30 cellular contexts compared by ENCODE assay signal in genomic region chr21:42522771-42523170, GRCh38. TPM values are rescaled to one million over a fixed set of nuclear protein-coding genes. Genes with fewer than 3 reads are reported as not detected.
A peak's percentile ranks its signal among the peaks of the same experiment; 100 is the strongest.
DNase-seq lines count a peak whose midpoint lies in the region; ATAC-seq, FAIRE-seq and TF ChIP-seq lines count a peak whose summit lies in the region.
"Had no signal": no experiment of that assay in that cellular context is flagged by ENCODE, and none has a peak within 500 bp of the region (broad histone marks: within the 10 kb centered on the region; RNA-seq: fewer than 3 reads in every experiment).

No MANE protein-coding gene starts in this region.

- no peak overlapping the region for H3K23ac ChIP-seq in neuronal stem cell (ENCODE audit: low read depth, low read length, poor library complexity)

- POLR2A ChIA-PET in GM12878 (lab: Charles Lee), result interaction anchor here (0.9 to 6.7 kb wide), 4 partner anchors 9 to 55 kb away, joined by 3 to 82 read pairs (median 38); partner anchors contain the start of gene SLC37A1

- TF ChIP-seq POLR2A in GM12878 (IDR thresholded peaks at IDR 0.05; ENCODE audit: low read depth, low read length), result no peak; the same call in 1 of the 2 replicates
- no peak for TF ChIP-seq POLR2A in stomach (IDR thresholded peaks at IDR 0.05)

- no peak overlapping the region for H3K14ac ChIP-seq in neuronal stem cell (ENCODE audit: low read length)

- H3K4me1 Mint-ChIP-seq in stimulated activated naive CD8-positive, alpha-beta T cell treated with anti-CD3 and anti-CD28 coated beads, Interleukin-15, amount 100 ng/mL, for 72 hours, result peaks cover 40% of the 10 kb centered on the region
- H3K4me1 Mint-ChIP-seq in T-helper 2 cell treated with Interferon-gamma antibody and Interleukin-4, amounts not matched to agents 5 μg/mL and 100 μg/mL, for 36 hours (ENCODE audit: low read depth), result peaks cover 24% of the 10 kb centered on the region

- peak overlapping the region; percentile 66 for H4K91ac ChIP-seq in neuronal stem cell (ENCODE audit: low read depth, low read length, poor library complexity)

- no peak overlapping the region for H2BK15ac ChIP-seq in neuronal stem cell (ENCODE audit: low read length)

- TF ChIP-seq EP300 in GM12878 (IDR thresholded peaks at IDR 0.05; ENCODE audit: borderline replicate concordance in 1 of 2, control insufficient read depth in 1 of 2, low read depth in 2 of 2, low read length in 2 of 2), result no peak
- no peak for TF ChIP-seq EP300 in stomach (IDR thresholded peaks at IDR 0.05)

- peak overlapping the region; percentile 2 for H2BK120ac ChIP-seq in neuronal stem cell (ENCODE audit: low read depth, low read length)

- peaks cover 40% of the 10 kb centered on the region for H3K36me3 Mint-ChIP-seq in T-helper 2 cell treated with Interferon-gamma antibody and Interleukin-4, amounts not matched to agents 5 μg/mL and 100 μg/mL, for 36 hours (ENCODE audit: low read depth)

- H3K27ac ChIP-seq in KMS-11 (peak overlapping the region; percentile 87; the same call in 1 of the 2 replicates), GM12878 (ENCODE audit: control insufficient read depth, insufficient read depth) (no peak overlapping the region; the same call in 1 of the 2 replicates), neuronal stem cell (replicated peaks; ENCODE audit: low read length) (no peak overlapping the region), stomach (peak overlapping the region; percentile 80 to 91 (median 82))
- H3K27ac ChIP-seq: brain microvascular endothelial cell, SJCRH30 had no signal

- H3K27me3 Mint-ChIP-seq in stimulated activated naive CD8-positive, alpha-beta T cell treated with anti-CD3 and anti-CD28 coated beads, Interleukin-15, amount 100 ng/mL, for 72 hours, result no peaks in the 10 kb centered on the region
- no peaks in the 10 kb centered on the region for H3K27me3 Mint-ChIP-seq in T-helper 2 cell treated with Interferon-gamma antibody and Interleukin-4, amounts not matched to agents 5 μg/mL and 100 μg/mL, for 36 hours (ENCODE audit: low read depth)
- H3K27me3 Mint-ChIP-seq: activated naive CD4-positive, alpha-beta T cell treated with anti-CD3 and anti-CD28 coated beads, Interleukin-2, amount 50 U/mL, for 24 hours; naive thymus-derived CD8-positive, alpha-beta T cell; type B pancreatic cell had no signal

- CTCF ChIA-PET in GM12878 (lab: Yijun Ruan, JAX), result interaction anchor here (6.9 to 7.5 kb wide), 2 partner anchors 14 to 55 kb away, joined by 48 to 65 read pairs; no protein-coding TSS in a partner anchor

- no peak overlapping the region for H3K4ac ChIP-seq in neuronal stem cell (ENCODE audit: low read length)

- no peaks in the 10 kb centered on the region for H3K79me1 ChIP-seq in neuronal stem cell (ENCODE audit: low read depth, low read length)

- H3K27ac Mint-ChIP-seq in stimulated activated naive CD8-positive, alpha-beta T cell treated with anti-CD3 and anti-CD28 coated beads, Interleukin-15, amount 100 ng/mL, for 72 hours, result no peak overlapping the region
- no peak overlapping the region for H3K27ac Mint-ChIP-seq in T-helper 2 cell treated with Interferon-gamma antibody and Interleukin-4, amounts not matched to agents 5 μg/mL and 100 μg/mL, for 36 hours
- H3K27ac Mint-ChIP-seq: activated naive CD4-positive, alpha-beta T cell treated with anti-CD3 and anti-CD28 coated beads, Interleukin-2, amount 50 U/mL, for 24 hours; activated T-cell treated with anti-CD3 and anti-CD28 coated beads, Interleukin-2, amount 50 U/mL, for 72 hours; type B pancreatic cell had no signal

- intact Hi-C loops in GM12878 (cut with micrococcal nuclease; ENCODE audit: unreplicated experiment), result no loop called here
- intact Hi-C loops in stomach (cut with DNase I; ENCODE audit: low total_unique reads), result no loop called here

- H3K18ac ChIP-seq in neuronal stem cell (ENCODE audit: low read length), result peak overlapping the region; percentile 4

- H3K4me1 ChIP-seq in KMS-11 (ENCODE audit: low read depth, poor library complexity, severe bottlenecking), result peaks cover 51% of the 10 kb centered on the region
- peaks cover 40% of the 10 kb centered on the region for H3K4me1 ChIP-seq in GM12878 (ENCODE audit: control insufficient read depth, insufficient read depth, low read length)
- peaks cover 14 to 17% of the 10 kb centered on the region in 2 donors for H3K4me1 ChIP-seq in neuronal stem cell (ENCODE audit: control insufficient read depth in 2 of 2, insufficient read depth in 1 of 2, low read depth in 1 of 2, low read length in 2 of 2)
- peaks cover 44 to 100% (median 60%) of the 10 kb centered on the region in 4 donors for H3K4me1 ChIP-seq in stomach
- H3K4me1 ChIP-seq: Caco-2 had no signal

- H3K79me2 ChIP-seq in KMS-11 (ENCODE audit: insufficient read depth, low read depth), result no peaks in the 10 kb centered on the region
- peaks cover 2% of the 10 kb centered on the region; the same call in 1 of the 2 replicates for H3K79me2 ChIP-seq in GM12878 (ENCODE audit: control insufficient read depth, insufficient read depth, low read length)

- H4K20me1 ChIP-seq in KMS-11 (ENCODE audit: insufficient read depth), result no peaks in the 10 kb centered on the region
- no peaks in the 10 kb centered on the region for H4K20me1 ChIP-seq in GM12878 (ENCODE audit: control insufficient read depth, insufficient read depth)

- H3K27me3 ChIP-seq in KMS-11 (ENCODE audit: insufficient read depth, low read depth), result no peaks in the 10 kb centered on the region
- no peaks in the 10 kb centered on the region for H3K27me3 ChIP-seq in GM12878 (replicated peaks in 1 of 2; ENCODE audit: control insufficient read depth in 2 of 2, insufficient read depth in 2 of 2, low read length in 1 of 2)
- peaks cover 0 to 63% (median 0%) of the 10 kb centered on the region in 3 experiments for H3K27me3 ChIP-seq in neuronal stem cell (ENCODE audit: control insufficient read depth in 3 of 3, insufficient read depth in 3 of 3, low read depth in 1 of 3, low read length in 3 of 3)
- no peaks in the 10 kb centered on the region for H3K27me3 ChIP-seq in stomach
- H3K27me3 ChIP-seq: brain microvascular endothelial cell had no signal

- FAIRE-seq in GM12878 (lab: Jason Lieb, UNC), result no peak

- H3K4me3 ChIP-seq in KMS-11 (IDR thresholded peaks at IDR 0.05; ENCODE audit: insufficient read depth, low read depth, low read length) (no peak overlapping the region), GM12878 (no peak overlapping the region), neuronal stem cell (ENCODE audit: low read length in 2 of 2) (no peak overlapping the region), stomach (no peak overlapping the region)
- H3K4me3 ChIP-seq: SJCRH30, smooth muscle cell had no signal

- no peak for ATAC-seq in GM12878
- no peak for ATAC-seq in HG02642 (IDR thresholded peaks at IDR 0.05; ENCODE audit: poor library complexity, unreplicated experiment)
- ATAC-seq in stimulated activated naive CD8-positive, alpha-beta T cell treated with anti-CD3 and anti-CD28 coated beads, Interleukin-15, amount 100 ng/mL, for 72 hours, result no peak
- ATAC-seq: activated T-cell treated with anti-CD3 and anti-CD28 coated beads, Interleukin-2, amount 50 U/mL, for 72 hours; naive thymus-derived CD8-positive, alpha-beta T cell had no signal

- SMC1A ChIA-PET in GM12878 (lab: Charles Lee; ENCODE audit: uncharacterized antibody, unreplicated experiment), result interaction anchor here (1.1 to 10.8 kb wide), 5 partner anchors 7 to 44 kb away, joined by 5 to 132 read pairs (median 13); partner anchors contain the start of gene SLC37A1

- BruUV-seq in GM12878 (replicated peaks; lab: Mats Ljungman, UMichigan), result no TSS peak

- H3K36me3 ChIP-seq in KMS-11 (ENCODE audit: insufficient read depth) (no peaks in the 10 kb centered on the region), GM12878 (ENCODE audit: control insufficient read depth in 2 of 2, insufficient read depth in 2 of 2, low read length in 1 of 2) (peaks cover 5 to 30% of the 10 kb centered on the region in 2 experiments), neuronal stem cell (replicated peaks in 1 of 2; ENCODE audit: control insufficient read depth in 2 of 2, insufficient read depth in 2 of 2, low read length in 2 of 2) (no peaks in the 10 kb centered on the region), stomach (peaks cover 8 to 60% (median 43%) of the 10 kb centered on the region in 4 donors)
- H3K36me3 ChIP-seq: brain microvascular endothelial cell, SJCRH30 had no signal

- DNase-seq in GM12878 (ENCODE audit: low read depth, low spot score) (no peak), neuronal stem cell (ENCODE audit: low spot score) (no peak), stomach (no peak)
- DNase-seq in effector CD8-positive, alpha-beta T cell (lab: John Stamatoyannopoulos, UW), result no peak
- no peak for DNase-seq in stimulated activated naive CD8-positive, alpha-beta T cell treated with anti-CD3 and anti-CD28 coated beads, Interleukin-15, amount 100 ng/mL, for 72 hours
- no peak for DNase-seq in T-helper 2 cell treated with Interferon-gamma antibody and Interleukin-4, amounts not matched to agents 5 μg/mL and 100 μg/mL, for 36 hours (ENCODE audit: low spot score)
- DNase-seq: activated CD4-positive, alpha-beta T cell treated with anti-CD3 and anti-CD28 coated beads, Interleukin-2, amount 50 U/mL, for 4 hours; activated T-cell treated with anti-CD3 and anti-CD28 coated beads, Interleukin-2, amount 50 U/mL, for 72 hours; amniotic stem cell; brain microvascular endothelial cell; C1 segment of cervical spinal cord; Caco-2; DMS53; foreskin melanocyte; IMR-90; midbrain; naive thymus-derived CD8-positive, alpha-beta T cell; NCI-H1048; NCI-H1694; NCI-H748 treated with DMSO at 0.1 percent for 48 hours; retina; SJCRH30; SW 1271; T1000 had no signal

- H3K9ac ChIP-seq in KMS-11 (no peak overlapping the region), GM12878 (ENCODE audit: control insufficient read depth, insufficient read depth, low read length) (no peak overlapping the region), neuronal stem cell (ENCODE audit: low read depth, low read length, poor library complexity) (no peak overlapping the region)

- peak overlapping the region; percentile 0 for H2AK5ac ChIP-seq in neuronal stem cell (ENCODE audit: low read depth, low read length)

- H3K4me2 ChIP-seq in KMS-11 (peak overlapping the region; percentile 83; the same call in 1 of the 2 replicates), GM12878 (ENCODE audit: control insufficient read depth, insufficient read depth) (peak overlapping the region; percentile 32; the same call in 1 of the 2 replicates), neuronal stem cell (ENCODE audit: insufficient read depth, low read length, poor library complexity, severe bottlenecking) (no peak overlapping the region)
- H3K4me2 ChIP-seq: smooth muscle cell had no signal

- H3K4me3 Mint-ChIP-seq in stimulated activated naive CD8-positive, alpha-beta T cell treated with anti-CD3 and anti-CD28 coated beads, Interleukin-15, amount 100 ng/mL, for 72 hours, result no peak overlapping the region
- H3K4me3 Mint-ChIP-seq in T-helper 2 cell treated with Interferon-gamma antibody and Interleukin-4, amounts not matched to agents 5 μg/mL and 100 μg/mL, for 36 hours, result no peak overlapping the region
- H3K4me3 Mint-ChIP-seq: activated naive CD4-positive, alpha-beta T cell treated with anti-CD3 and anti-CD28 coated beads, Interleukin-2, amount 50 U/mL, for 24 hours; activated T-cell treated with anti-CD3 and anti-CD28 coated beads, Interleukin-2, amount 50 U/mL, for 72 hours; naive thymus-derived CD8-positive, alpha-beta T cell; type B pancreatic cell had no signal

- RAD21 ChIA-PET in GM12878 (lab: Charles Lee; ENCODE audit: unreplicated experiment), result interaction anchor here (2.3 to 7.2 kb wide), 3 partner anchors 10 to 46 kb away, joined by 10 to 87 read pairs (median 58); no protein-coding TSS in a partner anchor

- TF ChIP-seq RAD21 in GM12878 (IDR thresholded peaks at IDR 0.05; ENCODE audit: insufficient read depth, low read depth, low read length), result no peak

- in situ Hi-C loops in GM12878 (cut with MboI), result no loop called here

- TF ChIP-seq CTCF in KMS-11 (conservative IDR thresholded peaks at IDR 0.05; ENCODE audit: low read depth, low read length) (no peak), GM12878 (IDR thresholded peaks at IDR 0.05 in 2 of 3, conservative IDR thresholded peaks at IDR 0.05 in 1 of 3; ENCODE audit: control insufficient read depth in 2 of 3, extremely low read depth in 1 of 3, insufficient read depth in 1 of 3, low read depth in 3 of 3, low read length in 3 of 3) (no peak), stomach (IDR thresholded peaks at IDR 0.05) (no peak)

- H2BK12ac ChIP-seq in neuronal stem cell (ENCODE audit: low read length), result peak overlapping the region; percentile 63

- 97% methylated on average over 8 of the region's 8 CpGs for WGBS in GM12878 (ENCODE audit: insufficient coverage, insufficient replicate concordance, low lambda C conversion rate, missing lambda C conversion rate)
- WGBS in neuronal stem cell (ENCODE audit: extremely low coverage in 2 of 2, insufficient read length in 2 of 2, insufficient replicate concordance in 1 of 2), 2 donors, result no CpG with 5 or more reads among the region's 8 CpGs
- 94 to 98% (median 95%) methylated on average over 8 of the region's 8 CpGs for WGBS in stomach, 5 donors

- H2AFZ ChIP-seq in KMS-11 (ENCODE audit: low read depth) (no peak overlapping the region), GM12878 (ENCODE audit: control insufficient read depth, low read depth, low read length) (no peak overlapping the region), neuronal stem cell (ENCODE audit: low read length) (no peak overlapping the region)

- no peak overlapping the region for H2BK5ac ChIP-seq in neuronal stem cell (ENCODE audit: low read length)

- no peaks in the 10 kb centered on the region for H3K9me3 Mint-ChIP-seq in stimulated activated naive CD8-positive, alpha-beta T cell treated with anti-CD3 and anti-CD28 coated beads, Interleukin-15, amount 100 ng/mL, for 72 hours
- H3K9me3 Mint-ChIP-seq in T-helper 2 cell treated with Interferon-gamma antibody and Interleukin-4, amounts not matched to agents 5 μg/mL and 100 μg/mL, for 36 hours, result no peaks in the 10 kb centered on the region
- H3K9me3 Mint-ChIP-seq: activated naive CD4-positive, alpha-beta T cell treated with anti-CD3 and anti-CD28 coated beads, Interleukin-2, amount 50 U/mL, for 24 hours; activated T-cell treated with anti-CD3 and anti-CD28 coated beads, Interleukin-2, amount 50 U/mL, for 72 hours; naive thymus-derived CD8-positive, alpha-beta T cell; type B pancreatic cell had no signal

- no peaks in the 10 kb centered on the region for H3K9me3 ChIP-seq in GM12878 (replicated peaks; ENCODE audit: control insufficient read depth, insufficient read depth, low read length)
- no peaks in the 10 kb centered on the region for H3K9me3 ChIP-seq in neuronal stem cell (replicated peaks in 1 of 2; ENCODE audit: control insufficient read depth in 2 of 2, insufficient read depth in 1 of 2, low read depth in 1 of 2, low read length in 2 of 2)
- no peaks in the 10 kb centered on the region for H3K9me3 ChIP-seq in stomach
- H3K9me3 ChIP-seq: Caco-2, SJCRH30 had no signal

- no peak overlapping the region for H4K8ac ChIP-seq in neuronal stem cell (ENCODE audit: low read depth, low read length)

RNA-seq across cellular contexts. Expression of gene SLC37A1, which starts 9.1 kb away (rescaled TPM):
- 129 and 143 TPM in 2 replicates for total RNA-seq in GM12878 (2013; cell fraction: nucleolus; rRNA removed)
- 33.0 and 35.5 TPM in 2 replicates for total RNA-seq in GM12878 (2014; rRNA removed)
- total RNA-seq in GM12878 (2014; rRNA removed; fragmentation: Illumina TruSeq; extraction: Trizol), result 19.2 and 19.7 TPM in 2 replicates
- 30.7 and 34.8 TPM in 2 replicates for total RNA-seq in GM12878 (2021)
- polyA plus RNA-seq in GM12878 (2011; ENCODE audit: low read depth), result 6.2 TPM
- polyA plus RNA-seq in GM12878 (2011; rRNA removed), result 17.7 and 23.3 TPM in 2 replicates
- 20.2 and 24.6 TPM in 2 replicates for polyA plus RNA-seq in GM12878 (2011; cell fraction: cytosol; rRNA removed)
- 75.0 and 82.4 TPM in 2 replicates for polyA plus RNA-seq in GM12878 (2011; cell fraction: nucleus; rRNA removed)
- polyA plus RNA-seq in GM12878 (2012), result 17.7 and 18.5 TPM in 2 replicates
- polyA plus RNA-seq in GM12878 (2014; fragmentation: Illumina TruSeq; extraction: Trizol), result 12.0 and 18.4 TPM in 2 replicates
- polyA plus RNA-seq in GM12878 (2014; fragmentation: Nextera tagmentation; extraction: Ambion mirVana), result 1 to 10 TPM; 1.1 to 2.4 TPM
- 25.4 and 26.5 TPM in 2 replicates for polyA plus RNA-seq in GM12878 (2014; rRNA removed)
- 10 to 100 TPM; 28.0 to 32.0 TPM for polyA plus RNA-seq in GM12878 (2016; fragmentation: Nextera tagmentation; extraction: Ambion mirVana)
- 22.6 and 32.2 TPM in 2 replicates for polyA minus RNA-seq in GM12878 (2011; rRNA and poly(A)+ RNA removed)
- polyA minus RNA-seq in GM12878 (2011; cell fraction: cytosol; rRNA and poly(A)+ RNA removed), result 8.6 and 12.4 TPM in 2 replicates
- 43.9 and 56.5 TPM in 2 replicates for polyA minus RNA-seq in GM12878 (2011; cell fraction: nucleus; rRNA and poly(A)+ RNA removed)
- 9.1 TPM for polyA plus RNA-seq in neuronal stem cell (2013, experiment 1 of 2)
- polyA plus RNA-seq in neuronal stem cell (2013, experiment 2 of 2), result 8.5 TPM
- 10 to 100 TPM in 4 of 5 donors, 1 to 10 TPM in 1; 9.8 to 72.9 (median 23.9) TPM for total RNA-seq in stomach
- polyA plus RNA-seq in stomach, result 10 to 100 TPM; 10.3 to 12.4 (median 11.3) TPM
- total RNA-seq: SJCRH30 had no signal

RNA-seq across cellular contexts. Expression of gene RSPH1, which starts 26.7 kb away (rescaled TPM):
- total RNA-seq in GM12878 (2013; cell fraction: nucleolus; rRNA removed), result 0.56 and 0.78 TPM in 2 replicates
- total RNA-seq in GM12878 (2014; rRNA removed) (0.11 and 0.33 TPM in 2 replicates), GM12878 (2014; rRNA removed; fragmentation: Illumina TruSeq; extraction: Trizol) (0.27 and 0.37 TPM in 2 replicates), GM12878 (2021) (0.27 and 0.28 TPM in 2 replicates), stomach (1 to 10 TPM in 1 of 5 donors, under 1 TPM in 3, not detected in 1; 0.37 to 8.9 (median 0.58) TPM)
- polyA plus RNA-seq in GM12878 (2011; ENCODE audit: low read depth), result 0.94 TPM
- polyA plus RNA-seq in GM12878 (2011; rRNA removed) (0.38 and 0.59 TPM in 2 replicates), GM12878 (2014; fragmentation: Illumina TruSeq; extraction: Trizol) (0.37 and 0.67 TPM in 2 replicates), GM12878 (2014; fragmentation: Nextera tagmentation; extraction: Ambion mirVana) (under 1 TPM; 0.37 to 0.38 TPM), GM12878 (2014; rRNA removed) (0.19 and 0.81 TPM in 2 replicates), GM12878 (2016; fragmentation: Nextera tagmentation; extraction: Ambion mirVana) (1 to 10 TPM; 1.2 to 1.4 TPM), stomach (1 to 10 TPM; 1.8 to 2.9 (median 2.8) TPM)
- polyA plus RNA-seq in GM12878 (2011; cell fraction: cytosol; rRNA removed), result 0.10 and 0.21 TPM in 2 replicates
- 0.16 and 0.22 TPM in 2 replicates for polyA plus RNA-seq in GM12878 (2011; cell fraction: nucleus; rRNA removed)
- 0.79 and 1.1 TPM in 2 replicates for polyA plus RNA-seq in GM12878 (2012)
- 0.88 TPM in 1 of 2 replicates, not detected in the other for polyA minus RNA-seq in GM12878 (2011; rRNA and poly(A)+ RNA removed)
- polyA minus RNA-seq in GM12878 (2011; cell fraction: cytosol; rRNA and poly(A)+ RNA removed), result not detected in 2 replicates
- not detected in 2 replicates for polyA minus RNA-seq in GM12878 (2011; cell fraction: nucleus; rRNA and poly(A)+ RNA removed)
- polyA plus RNA-seq in neuronal stem cell (2013, experiment 1 of 2), result 0.82 TPM
- polyA plus RNA-seq in neuronal stem cell (2013, experiment 2 of 2), result 0.89 TPM
- total RNA-seq: IMR-90, SJCRH30, smooth muscle cell had no signal
- polyA plus RNA-seq: AG04450; IMR-90; naive thymus-derived CD8-positive, alpha-beta T cell had no signal

Comparison
In these comparisons a context has a peak if more than half of its experiments do, and no peak if none do; other contexts are left out.
1. H3K27ac ChIP-seq: peak in KMS-11 (single experiment) and stomach (5 of 5); none in GM12878 (single experiment) and neuronal stem cell (single experiment).